12 cellular contexts compared by ENCODE assay signal in genomic region chr18:63079114-63079513, GRCh38.
DNase-seq lines count a peak whose midpoint lies in the region; ATAC-seq and TF ChIP-seq lines count a peak whose summit lies in the region.
"Had no signal": no experiment of that assay in that cellular context is flagged by ENCODE, and none has a peak within 500 bp of the region (broad histone marks: within the 10 kb centered on the region; RNA-seq: fewer than 3 reads in every experiment).

No MANE protein-coding gene starts in this region.

- peaks cover 13 to 18% of the 10 kb centered on the region in 2 donors for H3K4me1 Mint-ChIP-seq in natural killer cell

- peaks cover 6 to 7% of the 10 kb centered on the region in 2 donors for H3K27me3 Mint-ChIP-seq in natural killer cell (ENCODE audit: low read depth in 2 of 2)
- H3K27me3 Mint-ChIP-seq: activated naive CD4-positive, alpha-beta T cell treated with anti-CD3 and anti-CD28 coated beads, Interleukin-2, amount 50 U/mL, for 24 hours had no signal

- H3K27ac Mint-ChIP-seq in natural killer cell: no peak overlapping the region
- H3K27ac Mint-ChIP-seq: activated naive CD4-positive, alpha-beta T cell treated with anti-CD3 and anti-CD28 coated beads, Interleukin-2, amount 50 U/mL, for 24 hours had no signal

- intact Hi-C loops in natural killer cell (cut with micrococcal nuclease): no loop called here

- peak; percentile 48 for ATAC-seq in HG02642 (IDR thresholded peaks at IDR 0.05; ENCODE audit: poor library complexity, unreplicated experiment)
- peak; percentile 50 to 72 (median 54) for ATAC-seq in natural killer cell

- peaks cover 4 to 5% of the 10 kb centered on the region in 2 donors for H3K9me3 Mint-ChIP-seq in natural killer cell
- H3K9me3 Mint-ChIP-seq: activated naive CD4-positive, alpha-beta T cell treated with anti-CD3 and anti-CD28 coated beads, Interleukin-2, amount 50 U/mL, for 24 hours had no signal

- TF ChIP-seq CTCF in natural killer cell (IDR thresholded peaks at IDR 0.05): no peak

- no peak overlapping the region for H3K4me3 Mint-ChIP-seq in natural killer cell
- H3K4me3 Mint-ChIP-seq: activated naive CD4-positive, alpha-beta T cell treated with anti-CD3 and anti-CD28 coated beads, Interleukin-2, amount 50 U/mL, for 24 hours had no signal

- peaks cover 8% of the 10 kb centered on the region for H3K36me3 Mint-ChIP-seq in natural killer cell
- H3K36me3 Mint-ChIP-seq: activated naive CD4-positive, alpha-beta T cell treated with anti-CD3 and anti-CD28 coated beads, Interleukin-2, amount 50 U/mL, for 24 hours had no signal

- peak; percentile 75 for DNase-seq in NCI-H2171 treated with DMSO at 0.1 percent for 48 hours (lab: John Stamatoyannopoulos, UW)
- no peak for DNase-seq in NCI-H2171 (lab: John Stamatoyannopoulos, UW)
- peak; percentile 64 for DNase-seq in NCI-H510A (lab: John Stamatoyannopoulos, UW)
- DNase-seq in natural killer cell: no peak
- DNase-seq in NCI-H526 (lab: John Stamatoyannopoulos, UW): no peak
- no peak for DNase-seq in activated gamma-delta T cell (lab: John Stamatoyannopoulos, UW)
- DNase-seq in islet precursor cell: no peak
- DNase-seq: 8988T, SW 1271, uterus had no signal

Comparison
In these comparisons a context has a peak if more than half of its experiments do, and no peak if none do; other contexts are left out.
1. DNase-seq: peak in NCI-H2171 treated with DMSO at 0.1 percent for 48 hours (single experiment) and NCI-H510A (single experiment); none in NCI-H2171 (single experiment), natural killer cell (single experiment), NCI-H526 (0 of 2), activated gamma-delta T cell (single experiment) and islet precursor cell (single experiment).